ENCODE assay signal across 11 cellular contexts in the genomic region with DNA sequence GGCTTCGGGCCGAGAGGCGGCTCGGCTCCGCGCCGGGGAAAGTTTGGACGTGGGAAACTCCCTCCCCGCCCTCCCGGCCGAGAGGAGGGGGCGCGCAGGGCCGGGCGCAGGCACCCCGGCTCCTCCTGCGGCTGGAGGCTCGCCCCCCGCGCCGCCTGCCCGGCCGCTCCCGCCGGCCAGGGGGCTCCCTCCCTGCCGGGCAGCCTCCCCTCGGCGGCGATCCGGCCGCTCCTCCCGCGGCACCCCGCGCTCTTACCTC. TPM values are rescaled to one million over a fixed set of nuclear protein-coding genes. Genes with fewer than 3 reads are reported as not detected.
DNase-seq lines count a peak whose midpoint lies in the region; ATAC-seq and TF ChIP-seq lines count a peak whose summit lies in the region.
"Had no signal": no experiment of that assay in that cellular context is flagged by ENCODE, and none has a peak within 500 bp of the region (broad histone marks: within the 10 kb centered on the region; RNA-seq: fewer than 3 reads in every experiment).

No MANE protein-coding gene starts in this region.

- ATAC-seq in RWPE2 (ENCODE audit: low read depth) (no peak), HG03469 (IDR thresholded peaks at IDR 0.05; ENCODE audit: unreplicated experiment) (no peak)

- H3K36me3 ChIP-seq in RWPE2 (ENCODE audit: low read depth): no peaks in the 10 kb centered on the region
- no peaks in the 10 kb centered on the region for H3K36me3 ChIP-seq in iPS-18a (ENCODE audit: control insufficient read depth, low read depth, low read length)
- no peaks in the 10 kb centered on the region for H3K36me3 ChIP-seq in subcutaneous abdominal adipose tissue (ENCODE audit: control insufficient read depth in 5 of 5, insufficient read depth in 5 of 5, low read length in 5 of 5)

- H3K4me1 ChIP-seq in RWPE2 (ENCODE audit: insufficient read depth, poor library complexity, severe bottlenecking) (no peaks in the 10 kb centered on the region), iPS-18a (ENCODE audit: control insufficient read depth, low read depth, low read length) (peaks cover 3% of the 10 kb centered on the region), subcutaneous abdominal adipose tissue (ENCODE audit: control insufficient read depth in 5 of 5, insufficient read depth in 5 of 5, low read length in 5 of 5) (peaks cover 0 to 28% (median 21%) of the 10 kb centered on the region in 5 donors)

- peaks cover 90% of the 10 kb centered on the region for H3K27me3 ChIP-seq in RWPE2 (ENCODE audit: insufficient read depth, poor library complexity, severe bottlenecking)
- H3K27me3 ChIP-seq in iPS-18a (ENCODE audit: control insufficient read depth, insufficient read depth, low read length): peaks cover 80% of the 10 kb centered on the region
- H3K27me3 ChIP-seq in subcutaneous abdominal adipose tissue (ENCODE audit: control insufficient read depth in 5 of 5, insufficient read depth in 4 of 5, low read length in 5 of 5): peaks cover 50 to 79% (median 74%) of the 10 kb centered on the region in 5 donors

- H3K27ac ChIP-seq in RWPE2 (ENCODE audit: poor library complexity, severe bottlenecking): no peak overlapping the region
- no peak overlapping the region for H3K27ac ChIP-seq in iPS-18a (ENCODE audit: low read length)
- H3K27ac ChIP-seq in subcutaneous abdominal adipose tissue (ENCODE audit: low read depth, low read length): no peak overlapping the region
- H3K27ac ChIP-seq: epithelial cell of prostate had no signal

- H3K9ac ChIP-seq in iPS-18a (ENCODE audit: low read length): no peak overlapping the region
- no peak overlapping the region for H3K9ac ChIP-seq in subcutaneous abdominal adipose tissue (ENCODE audit: low read length in 5 of 5)

- peak overlapping the region; percentile 29 for H3K4me3 ChIP-seq in RWPE2 (ENCODE audit: severe bottlenecking)
- H3K4me3 ChIP-seq in iPS-18a (ENCODE audit: low read length): peak overlapping the region; percentile 48
- H3K4me3 ChIP-seq in subcutaneous abdominal adipose tissue (ENCODE audit: low read depth in 1 of 5, low read length in 5 of 5): peak overlapping the region in 3 of 5 donors; percentile 36 to 62 (median 42)

- TF ChIP-seq CTCF in GM20000 (IDR thresholded peaks at IDR 0.05; ENCODE audit: extremely low read depth, missing control alignments): no peak
- TF ChIP-seq CTCF in RWPE2 (IDR thresholded peaks at IDR 0.05; ENCODE audit: poor library complexity, severe bottlenecking): no peak

- DNase-seq in GM20000 (ENCODE audit: low spot score): peak; percentile 65
- no peak for DNase-seq in RWPE2 (ENCODE audit: low spot score)
- DNase-seq in mucosa of gallbladder (ENCODE audit: low spot score): no peak
- DNase-seq in NCI-H2029 treated with DMSO at 0.1 percent for 48 hours (lab: John Stamatoyannopoulos, UW): no peak
- DNase-seq: small intestine had no signal

- H3K9me3 ChIP-seq in RWPE2 (ENCODE audit: severe bottlenecking) (no peaks in the 10 kb centered on the region), iPS-18a (ENCODE audit: control insufficient read depth, low read depth, low read length) (no peaks in the 10 kb centered on the region), subcutaneous abdominal adipose tissue (ENCODE audit: control insufficient read depth in 5 of 5, low read length in 5 of 5) (no peaks in the 10 kb centered on the region)

RNA-seq across cellular contexts. Expression of a gene that starts 0.4 kb away (rescaled TPM):
- total RNA-seq in mucosa of gallbladder: 0.09 TPM
- total RNA-seq: HFFc6, SK-MEL-5 had no signal
